8 cellular contexts compared by ENCODE assay signal in the genomic region with DNA sequence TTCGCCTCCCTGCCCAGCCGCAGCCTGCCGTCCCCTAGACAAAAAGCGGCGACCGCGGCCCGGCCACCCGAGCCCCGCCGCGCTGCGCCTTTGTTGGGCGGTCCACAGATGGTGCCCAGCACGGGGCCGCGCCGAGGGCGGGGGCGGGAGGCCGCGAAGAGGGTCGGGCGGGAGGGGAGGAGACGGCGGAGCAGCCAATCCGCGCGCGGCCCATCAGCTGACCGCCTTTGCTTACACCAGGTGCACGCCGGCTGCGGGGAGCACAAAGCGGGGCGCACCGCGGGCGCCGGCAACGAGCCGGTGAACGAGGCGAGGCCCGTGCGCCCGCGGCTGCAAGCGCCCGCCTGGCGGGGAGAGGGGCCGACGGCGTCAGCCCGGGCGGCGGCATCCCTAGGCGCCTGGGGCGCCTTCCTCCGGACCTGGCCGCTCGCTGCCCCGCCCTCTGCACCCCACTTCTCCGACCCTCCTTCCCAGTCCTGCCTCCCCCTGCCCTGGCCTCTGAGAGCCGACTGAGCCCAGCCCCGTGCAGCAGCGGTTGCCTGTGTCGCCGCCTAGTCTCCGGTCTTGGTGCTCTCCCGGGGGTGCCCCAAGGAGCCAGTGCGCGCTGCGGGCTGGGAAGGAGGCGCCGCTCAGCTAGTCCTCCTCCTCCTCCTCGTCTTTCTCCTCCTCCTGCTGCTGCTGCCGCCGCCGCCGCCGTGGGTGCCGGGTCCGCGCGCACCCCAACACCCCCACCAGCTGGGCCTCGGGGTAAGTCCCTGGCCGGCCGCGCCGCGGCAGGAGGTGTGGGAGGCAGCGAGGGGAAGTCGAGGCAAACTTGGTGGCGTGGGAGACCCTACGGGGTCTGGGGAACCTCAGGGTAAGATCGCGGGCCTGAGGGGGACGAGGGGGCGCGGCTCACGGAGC. TPM values are rescaled to one million over a fixed set of nuclear protein-coding genes. Genes with fewer than 3 reads are reported as not detected.
DNase-seq lines count a peak whose midpoint lies in the region; ATAC-seq, FAIRE-seq and TF ChIP-seq lines count a peak whose summit lies in the region.

A gene (plus strand): TSS at position 259 of the 903 bp plus-strand sequence. CDS start 45,211 bp downstream, outside the sequence.

- H3K27me3 ChIP-seq in SJCRH30 = no peaks in the 10 kb centered on the region
- H3K27me3 ChIP-seq in small intestine (ENCODE audit: control insufficient read depth in 2 of 2, insufficient read depth in 2 of 2, low read length in 2 of 2) = peaks cover 0 to 11% of the 10 kb centered on the region in 2 donors

- H3K4me3 ChIP-seq in SJCRH30 (peak within 1 kb of the TSS; percentile 73), kidney (ENCODE audit: low read length in 2 of 2) (peak within 1 kb of the TSS; percentile 67 to 72), small intestine (ENCODE audit: low read depth in 1 of 2, low read length in 2 of 2) (peak within 1 kb of the TSS; percentile 41 to 63)

- H3K36me3 ChIP-seq in SJCRH30 (no peaks in the 10 kb centered on the region), kidney (ENCODE audit: control insufficient read depth in 1 of 2, insufficient read depth in 2 of 2, low read length in 2 of 2) (no peaks in the 10 kb centered on the region), small intestine (ENCODE audit: control insufficient read depth in 2 of 2, insufficient read depth in 2 of 2, low read length in 2 of 2) (no peaks in the 10 kb centered on the region)

- ATAC-seq in HG02885 (IDR thresholded peaks at IDR 0.05; ENCODE audit: poor library complexity, unreplicated experiment) (peak; percentile 56), GM21737 (IDR thresholded peaks at IDR 0.05; ENCODE audit: unreplicated experiment) (no peak)

- peak within 1 kb of the TSS; percentile 93 to 96 (median 95) for H3K4me3 Mint-ChIP-seq in brain

- no peaks in the 10 kb centered on the region for H3K4me1 ChIP-seq in SJCRH30
- H3K4me1 ChIP-seq in kidney (ENCODE audit: control insufficient read depth in 1 of 2, insufficient read depth in 1 of 2, low read depth in 1 of 2, low read length in 2 of 2) = peaks cover 0 to 2% of the 10 kb centered on the region in 2 donors
- H3K4me1 ChIP-seq in small intestine (ENCODE audit: control insufficient read depth in 2 of 2, insufficient read depth in 1 of 2, low read depth in 1 of 2, low read length in 1 of 2) = no peaks in the 10 kb centered on the region

- peak within 1 kb of the TSS in 1 of 2 donors; percentile 28 for H3K9ac ChIP-seq in kidney (ENCODE audit: low read length in 2 of 2)

- no peaks in the 10 kb centered on the region for H3K9me3 ChIP-seq in SJCRH30 (replicated peaks)
- H3K9me3 ChIP-seq in kidney (ENCODE audit: control insufficient read depth in 1 of 2, low read length in 2 of 2) = no peaks in the 10 kb centered on the region
- H3K9me3 ChIP-seq in small intestine (ENCODE audit: control insufficient read depth, low read depth) = no peaks in the 10 kb centered on the region

- TF ChIP-seq CTCF in brain (conservative IDR thresholded peaks at IDR 0.05) (no peak), kidney (IDR thresholded peaks at IDR 0.05; ENCODE audit: borderline replicate concordance, extremely low read depth, insufficient read depth) (no peak)

- peaks cover 20% of the 10 kb centered on the region for H3K27me3 Mint-ChIP-seq in brain

- WGBS in small intestine, 3 donors = 0 to 1% (median 1%) methylated on average over 75 to 102 of the region's 102 CpGs

- FAIRE-seq in kidney (lab: Jason Lieb, UNC) (no peak), small intestine (lab: Jason Lieb, UNC) (no peak)

- peaks cover 0 to 11% (median 0%) of the 10 kb centered on the region in 5 experiments for H3K9me3 Mint-ChIP-seq in brain

- DNase-seq in D341Med (ENCODE audit: low spot score) = peak; percentile 82
- DNase-seq in SJCRH30 = peak; percentile 77 to 80
- peak; percentile 86 for DNase-seq in kidney
- DNase-seq in small intestine = peak; percentile 57
- DNase-seq in KG1 (lab: John Stamatoyannopoulos, UW) = no peak

- H3K36me3 Mint-ChIP-seq in brain = peaks cover 6% of the 10 kb centered on the region

- intact Hi-C loops in kidney (cut with DNase I) = no loop called here

- H3K27ac ChIP-seq in SJCRH30 = peak within 1 kb of the TSS; percentile 54
- H3K27ac ChIP-seq in kidney (ENCODE audit: low read depth in 2 of 2, low read length in 2 of 2) = no peak within 1 kb of the TSS
- H3K27ac ChIP-seq in small intestine (ENCODE audit: low read depth in 1 of 2, low read length in 1 of 2) = peak within 1 kb of the TSS in 1 of 2 donors; percentile 31

- peaks cover 52% of the 10 kb centered on the region for H3K4me1 Mint-ChIP-seq in brain

- peak within 1 kb of the TSS; percentile 91 to 98 (median 97) for H3K27ac Mint-ChIP-seq in brain

RNA-seq across cellular contexts. Expression of the gene that starts here (rescaled TPM):
- 15.7 and 20.2 TPM in 2 replicates for total RNA-seq in SJCRH30 (2014; rRNA removed; shearing (Covaris generic))
- polyA plus RNA-seq in brain (ENCODE audit: insufficient read depth, low read depth, low replicate concordance) (13.6 TPM), kidney (ENCODE audit: insufficient read depth, low read depth, low replicate concordance) (0.41 TPM), small intestine (1 to 10 TPM in 1 of 3 donors, under 1 TPM in 2; 0.22 to 2.0 (median 0.27) TPM)
- total RNA-seq in kidney = 1.4 TPM
